19 cellular contexts compared by ENCODE assay signal in genomic region chr6:73542882-73543281, GRCh38.
"Had no signal": no experiment of that assay in that cellular context is flagged by ENCODE, and none has a peak within 500 bp of the region (broad histone marks: within the 10 kb centered on the region; RNA-seq: fewer than 3 reads in every experiment).

No MANE protein-coding gene starts in this region.

- H3K27ac ChIP-seq: RWPE1 had no signal

- H3K27me3 ChIP-seq: MG63 had no signal

- H3K4me3 ChIP-seq: MG63 had no signal

- DNase-seq: IMR-90, Karpas-422, KG1, MG63, NCI-H1092, NCI-H1105 treated with DMSO at 0.1 percent for 48 hours, NCI-H1417 treated with DMSO at 0.1 percent for 48 hours, NCI-H146, NCI-H1694 treated with DMSO at 0.1 percent for 48 hours, NCI-H1930, NCI-H2081, NCI-H2107, NCI-H2227 treated with DMSO at 0.1 percent for 48 hours, NCI-H524, NCI-H526 treated with DMSO at 0.1 percent for 48 hours, NCI-H748 treated with DMSO at 0.1 percent for 48 hours, SHP77, SK-N-SH had no signal

- H3K36me3 ChIP-seq: MG63 had no signal

- H3K9me3 ChIP-seq: MG63, SK-N-SH had no signal
